In the genomic region with DNA sequence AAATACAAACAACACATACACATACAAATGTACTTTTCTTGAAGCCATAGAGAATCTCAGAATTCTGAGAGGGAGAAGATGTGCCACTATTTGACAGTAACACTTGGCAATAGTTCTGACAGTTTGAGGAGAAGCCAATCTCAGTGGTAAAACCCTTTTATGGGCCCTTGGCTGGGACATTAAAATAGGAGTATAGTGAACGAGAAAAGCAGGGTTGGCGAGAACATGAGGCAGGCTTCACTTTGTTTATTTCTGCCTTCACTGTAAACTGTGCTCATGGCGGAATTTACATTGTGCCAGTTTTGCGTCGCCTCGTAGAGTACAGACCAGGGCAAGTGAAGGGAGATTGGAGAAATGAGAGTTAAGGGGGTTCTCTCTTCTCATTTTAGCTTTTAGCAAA, we compare ENCODE assay signal across 27 cellular contexts.
"Had no signal": no experiment of that assay in that cellular context is flagged by ENCODE, and none has a peak within 500 bp of the region (broad histone marks: within the 10 kb centered on the region; RNA-seq: fewer than 3 reads in every experiment).

No MANE protein-coding gene starts in this region.

- H3K9me3 ChIP-seq: neutrophil, pancreas, psoas muscle, right lobe of liver, sigmoid colon, stomach, thoracic aorta, thyroid gland, tibial nerve, upper lobe of left lung had no signal

- H3K27me3 ChIP-seq: pancreas, right lobe of liver, sigmoid colon, stomach, thyroid gland, tibial nerve, upper lobe of left lung had no signal

- H3K36me3 ChIP-seq: neutrophil, pancreas, right lobe of liver, sigmoid colon, stomach, thoracic aorta, thyroid gland, tibial nerve, upper lobe of left lung had no signal

- DNase-seq: naive thymus-derived CD8-positive, alpha-beta T cell; nephron progenitor cell; nucleus accumbens; pancreas; psoas muscle; right cardiac atrium; right lobe of liver; sigmoid colon; small intestine; stimulated activated CD4-positive, alpha-beta T cell treated with anti-CD3 and anti-CD28 coated beads, Interleukin-15, amount 100 ng/mL, for 24 hours; stimulated activated CD4-positive, alpha-beta T cell treated with anti-CD3 and anti-CD28 coated beads, Interleukin-2, amount 100 ng/mL, for 24 hours; stimulated activated CD4-positive, alpha-beta T cell treated with anti-CD3 and anti-CD28 coated beads, Interleukin-2, amount 100 ng/mL, for 48 hours; stimulated activated CD4-positive, alpha-beta T cell treated with anti-CD3 and anti-CD28 coated beads, Interleukin-4, amount 100 ng/mL, for 24 hours; stimulated activated naive B cell treated with anti-CD40 and anti-IgM and Interleukin-4, amounts not matched to agents 10 μg/mL and 1 μg/mL and 100 μg/mL, for 72 hours; stimulated activated naive CD4-positive, alpha-beta T cell treated with Interleukin-2 at 50 U/mL for 16 hours; stomach; thyroid gland; trophoblast cell; upper lobe of left lung had no signal

- ATAC-seq: naive thymus-derived CD8-positive, alpha-beta T cell; natural killer cell treated with Interleukin-12 subunit alpha and Interleukin-12 subunit beta and Interleukin-15 and Interleukin-18, amount 100 ng/mL, for 72 hours; pancreas; psoas muscle; right cardiac atrium; right lobe of liver; stimulated activated effector memory CD8-positive, alpha-beta T cell treated with anti-CD3 and anti-CD28 coated beads, Interleukin-12 subunit alpha, Interleukin-12 subunit beta, amount 100 ng/mL, for 72 hours; stimulated activated naive B cell treated with anti-CD40 and anti-IgM and Interleukin-4, amounts not matched to agents 10 μg/mL and 1 μg/mL and 100 μg/mL, for 72 hours had no signal

- H3K4me1 ChIP-seq: pancreas, psoas muscle, right lobe of liver, stomach, thyroid gland, tibial nerve, upper lobe of left lung had no signal

- H3K9me3 Mint-ChIP-seq: natural killer cell treated with Interleukin-12 subunit alpha and Interleukin-12 subunit beta and Interleukin-15 and Interleukin-18, amount 100 ng/mL, for 72 hours; nephron progenitor cell; neural crest cell; stimulated activated naive B cell treated with anti-CD40 and anti-IgM and Interleukin-4, amounts not matched to agents 10 μg/mL and 1 μg/mL and 100 μg/mL, for 72 hours; stimulated activated naive CD8-positive, alpha-beta T cell treated with anti-CD3 and anti-CD28 coated beads, Interleukin-15, Interleukin-2, amounts not matched to agents 100 ng/mL and 50 ng/mL, for 24 hours had no signal

- H3K4me1 Mint-ChIP-seq: naive thymus-derived CD8-positive, alpha-beta T cell; stimulated activated effector memory CD8-positive, alpha-beta T cell treated with anti-CD3 and anti-CD28 coated beads, Interleukin-12 subunit alpha, Interleukin-12 subunit beta, amount 100 ng/mL, for 72 hours; stimulated activated naive B cell treated with anti-CD40 and anti-IgM and Interleukin-4, amounts not matched to agents 10 μg/mL and 1 μg/mL and 100 μg/mL, for 72 hours had no signal

- H3K4me3 ChIP-seq: pancreas, psoas muscle, right lobe of liver, sigmoid colon, stomach, thoracic aorta, thyroid gland, tibial nerve, upper lobe of left lung had no signal

- H3K4me3 Mint-ChIP-seq: naive thymus-derived CD8-positive, alpha-beta T cell; natural killer cell treated with Interleukin-12 subunit alpha and Interleukin-12 subunit beta and Interleukin-15 and Interleukin-18, amount 100 ng/mL, for 72 hours; nephron progenitor cell; neural crest cell; stimulated activated effector memory CD8-positive, alpha-beta T cell treated with anti-CD3 and anti-CD28 coated beads, Interleukin-12 subunit alpha, Interleukin-12 subunit beta, amount 100 ng/mL, for 72 hours; stimulated activated naive B cell treated with anti-CD40 and anti-IgM and Interleukin-4, amounts not matched to agents 10 μg/mL and 1 μg/mL and 100 μg/mL, for 72 hours; stimulated activated naive CD8-positive, alpha-beta T cell treated with anti-CD3 and anti-CD28 coated beads, Interleukin-15, Interleukin-2, amounts not matched to agents 100 ng/mL and 50 ng/mL, for 24 hours had no signal

- H3K36me3 Mint-ChIP-seq: naive thymus-derived CD8-positive, alpha-beta T cell; natural killer cell treated with Interleukin-12 subunit alpha and Interleukin-12 subunit beta and Interleukin-15 and Interleukin-18, amount 100 ng/mL, for 72 hours; stimulated activated effector memory CD8-positive, alpha-beta T cell treated with anti-CD3 and anti-CD28 coated beads, Interleukin-12 subunit alpha, Interleukin-12 subunit beta, amount 100 ng/mL, for 72 hours; stimulated activated naive B cell treated with anti-CD40 and anti-IgM and Interleukin-4, amounts not matched to agents 10 μg/mL and 1 μg/mL and 100 μg/mL, for 72 hours had no signal

- H3K27ac Mint-ChIP-seq: naive thymus-derived CD8-positive, alpha-beta T cell; natural killer cell treated with Interleukin-12 subunit alpha and Interleukin-12 subunit beta and Interleukin-15 and Interleukin-18, amount 100 ng/mL, for 72 hours; nephron progenitor cell; stimulated activated effector memory CD8-positive, alpha-beta T cell treated with anti-CD3 and anti-CD28 coated beads, Interleukin-12 subunit alpha, Interleukin-12 subunit beta, amount 100 ng/mL, for 72 hours; stimulated activated naive B cell treated with anti-CD40 and anti-IgM and Interleukin-4, amounts not matched to agents 10 μg/mL and 1 μg/mL and 100 μg/mL, for 72 hours; stimulated activated naive CD8-positive, alpha-beta T cell treated with anti-CD3 and anti-CD28 coated beads, Interleukin-15, Interleukin-2, amounts not matched to agents 100 ng/mL and 50 ng/mL, for 24 hours had no signal

- FAIRE-seq: pancreas, small intestine, urothelium cell line had no signal

- H3K27ac ChIP-seq: neutrophil, pancreas, psoas muscle, right lobe of liver, sigmoid colon, stomach, thoracic aorta, thyroid gland, tibial nerve, upper lobe of left lung had no signal
